36 cellular contexts compared by ENCODE assay signal in genomic region chr2:227349989-227350648, GRCh38. TPM values are rescaled to one million over a fixed set of nuclear protein-coding genes. Genes with fewer than 3 reads are reported as not detected.
"Had no signal": no experiment of that assay in that cellular context is flagged by ENCODE, and none has a peak within 500 bp of the region (broad histone marks: within the 10 kb centered on the region; RNA-seq: fewer than 3 reads in every experiment).

No MANE protein-coding gene starts in this region.

- H3K4me3 Mint-ChIP-seq: activated CD4-positive, alpha-beta T cell treated with anti-CD3 and anti-CD28 coated beads, Interleukin-2, amount 10 ng/mL, durations not matched to agents 24 days and 14 days; activated CD8-positive, alpha-beta T cell treated with anti-CD3 and anti-CD28 coated beads for 36 hours; activated naive CD8-positive, alpha-beta T cell treated with anti-CD3 and anti-CD28 coated beads for 36 hours; activated T-cell treated with anti-CD3 and anti-CD28 coated beads, Interleukin-2, amount 50 U/mL, for 72 hours; activated T-helper 17 cell treated with anti-CD3 and anti-CD28 coated beads, Interleukin-2, amount 50 U/mL, for 72 hours; central memory CD8-positive, alpha-beta T cell; T-helper 1 cell treated with Interleukin-12 subunit alpha and Interleukin-12 subunit beta and Interleukin-4 antibody, amounts not matched to agents 30 μg/mL and 1 μg/mL, for 36 hours; T-helper 2 cell treated with Interferon-gamma antibody and Interleukin-4, amounts not matched to agents 5 μg/mL and 100 μg/mL, for 36 hours had no signal

- H3K4me1 Mint-ChIP-seq: central memory CD8-positive, alpha-beta T cell had no signal

- H2AFZ ChIP-seq: PC-9 had no signal

- H3K4me1 ChIP-seq: colonic mucosa had no signal

- H3K4me2 ChIP-seq: PC-9 had no signal

- H3K36me3 ChIP-seq: colonic mucosa had no signal

- H3K27me3 ChIP-seq: cardiac muscle cell, colonic mucosa had no signal

- ATAC-seq: activated CD8-positive, alpha-beta T cell treated with anti-CD3 and anti-CD28 coated beads for 36 hours; activated T-cell treated with anti-CD3 and anti-CD28 coated beads, Interleukin-2, amount 50 U/mL, for 72 hours; activated T-helper 17 cell treated with anti-CD3 and anti-CD28 coated beads, Interleukin-2, amount 50 U/mL, for 72 hours had no signal

- H3K4me3 ChIP-seq: cardiac muscle cell, colonic mucosa, PC-9 had no signal

- H3K27ac Mint-ChIP-seq: activated CD4-positive, alpha-beta T cell treated with anti-CD3 and anti-CD28 coated beads, Interleukin-2, amount 10 ng/mL, durations not matched to agents 24 days and 14 days; activated CD8-positive, alpha-beta T cell treated with anti-CD3 and anti-CD28 coated beads for 36 hours; activated naive CD8-positive, alpha-beta T cell treated with anti-CD3 and anti-CD28 coated beads for 36 hours; activated T-cell treated with anti-CD3 and anti-CD28 coated beads, Interleukin-2, amount 50 U/mL, for 72 hours; activated T-helper 17 cell treated with anti-CD3 and anti-CD28 coated beads, Interleukin-2, amount 50 U/mL, for 72 hours; T-helper 1 cell treated with Interleukin-12 subunit alpha and Interleukin-12 subunit beta and Interleukin-4 antibody, amounts not matched to agents 30 μg/mL and 1 μg/mL, for 36 hours; T-helper 2 cell treated with Interferon-gamma antibody and Interleukin-4, amounts not matched to agents 5 μg/mL and 100 μg/mL, for 36 hours had no signal

- H3K9me3 Mint-ChIP-seq: activated CD4-positive, alpha-beta T cell treated with anti-CD3 and anti-CD28 coated beads, Interleukin-2, amount 10 ng/mL, durations not matched to agents 24 days and 14 days; activated CD8-positive, alpha-beta T cell treated with anti-CD3 and anti-CD28 coated beads for 36 hours; activated naive CD8-positive, alpha-beta T cell treated with anti-CD3 and anti-CD28 coated beads for 36 hours; activated T-cell treated with anti-CD3 and anti-CD28 coated beads, Interleukin-2, amount 50 U/mL, for 72 hours; activated T-helper 17 cell treated with anti-CD3 and anti-CD28 coated beads, Interleukin-2, amount 50 U/mL, for 72 hours; central memory CD8-positive, alpha-beta T cell; T-helper 1 cell treated with Interleukin-12 subunit alpha and Interleukin-12 subunit beta and Interleukin-4 antibody, amounts not matched to agents 30 μg/mL and 1 μg/mL, for 36 hours; T-helper 2 cell treated with Interferon-gamma antibody and Interleukin-4, amounts not matched to agents 5 μg/mL and 100 μg/mL, for 36 hours had no signal

- H3K27me3 Mint-ChIP-seq: activated CD4-positive, alpha-beta T cell treated with anti-CD3 and anti-CD28 coated beads, Interleukin-2, amount 10 ng/mL, durations not matched to agents 24 days and 14 days; activated CD8-positive, alpha-beta T cell treated with anti-CD3 and anti-CD28 coated beads for 36 hours; activated naive CD8-positive, alpha-beta T cell treated with anti-CD3 and anti-CD28 coated beads for 36 hours; activated T-helper 17 cell treated with anti-CD3 and anti-CD28 coated beads, Interleukin-2, amount 50 U/mL, for 72 hours; central memory CD8-positive, alpha-beta T cell had no signal

- DNase-seq: activated CD4-positive, alpha-beta T cell treated with anti-CD3 and anti-CD28 coated beads, Interleukin-2, amount 10 ng/mL, durations not matched to agents 24 days and 14 days; activated CD4-positive, alpha-beta T cell treated with anti-CD3 and anti-CD28 coated beads, Interleukin-2, amount 50 U/mL, for 4 hours; activated CD8-positive, alpha-beta T cell treated with anti-CD3 and anti-CD28 coated beads for 36 hours; activated effector memory CD4-positive, alpha-beta T cell treated with anti-CD3 and anti-CD28 coated beads, Interleukin-2, amount 50 U/mL, for 16 hours; activated naive CD4-positive, alpha-beta T cell; activated naive CD4-positive, alpha-beta T cell treated with anti-CD3 and anti-CD28 coated beads, Interleukin-2, amount 50 U/mL, for 16 hours; activated naive CD8-positive, alpha-beta T cell treated with anti-CD3 and anti-CD28 coated beads for 36 hours; activated T-cell treated with anti-CD3 and anti-CD28 coated beads, Interleukin-2, amount 50 U/mL, for 1 hour; activated T-cell treated with anti-CD3 and anti-CD28 coated beads, Interleukin-2, amount 50 U/mL, for 72 hours; amniotic stem cell; aorta; colonic mucosa; NCI-H1048; NCI-H1105 treated with DMSO at 0.1 percent for 48 hours; NCI-H1436; NCI-H187; NCI-H2029 treated with DMSO at 0.1 percent for 48 hours; NCI-H2171 treated with DMSO at 0.1 percent for 48 hours; NCI-H2227 treated with DMSO at 0.1 percent for 48 hours; NCI-H446 treated with DMSO at 0.1 percent for 48 hours; NCI-H524; NCI-H69; NCI-H82; NK-92 treated with Interleukin-12 subunit alpha and Interleukin-12 subunit beta, amount 100 ng/mL, for 24 hours; PC-9; Right ventricle myocardium superior had no signal

- FAIRE-seq: TTC549 had no signal

- H3K9me3 ChIP-seq: colonic mucosa had no signal

- H3K27ac ChIP-seq: cardiac muscle cell, colonic mucosa, PC-9 had no signal

RNA-seq across cellular contexts. Expression of gene TM4SF20, which starts 29.0 kb away (rescaled TPM):
- total RNA-seq: activated CD4-positive, alpha-beta T cell treated with anti-CD3 and anti-CD28 coated beads, Interleukin-2, amount 10 ng/mL, durations not matched to agents 24 days and 14 days; activated CD8-positive, alpha-beta memory T cell treated with anti-CD3 and anti-CD28 coated beads for 36 hours; activated CD8-positive, alpha-beta T cell treated with anti-CD3 and anti-CD28 coated beads for 36 hours; activated naive CD8-positive, alpha-beta T cell treated with anti-CD3 and anti-CD28 coated beads for 36 hours; activated T-cell treated with anti-CD3 and anti-CD28 coated beads, Interleukin-2, amount 50 U/mL, for 72 hours; activated T-helper 17 cell treated with anti-CD3 and anti-CD28 coated beads, Interleukin-2, amount 50 U/mL, for 72 hours; aorta; cardiac muscle cell; chondrocyte; LHCN-M2; M059J; PC-9; Right ventricle myocardium superior had no signal
- polyA plus RNA-seq: cardiac muscle cell had no signal

RNA-seq across cellular contexts. Expression of gene SCYGR1, which starts 37.6 kb away (rescaled TPM):
- total RNA-seq: activated CD4-positive, alpha-beta T cell treated with anti-CD3 and anti-CD28 coated beads, Interleukin-2, amount 10 ng/mL, durations not matched to agents 24 days and 14 days; activated CD8-positive, alpha-beta memory T cell treated with anti-CD3 and anti-CD28 coated beads for 36 hours; activated CD8-positive, alpha-beta T cell treated with anti-CD3 and anti-CD28 coated beads for 36 hours; activated naive CD8-positive, alpha-beta T cell treated with anti-CD3 and anti-CD28 coated beads for 36 hours; activated T-cell treated with anti-CD3 and anti-CD28 coated beads, Interleukin-2, amount 50 U/mL, for 72 hours; activated T-helper 17 cell treated with anti-CD3 and anti-CD28 coated beads, Interleukin-2, amount 50 U/mL, for 72 hours; aorta; cardiac muscle cell; chondrocyte; colonic mucosa; LHCN-M2; M059J; PC-9; Right ventricle myocardium superior had no signal
- polyA plus RNA-seq: aorta, cardiac muscle cell had no signal
